In genomic region chr1:23019094-23019850, GRCh38 we compare ENCODE assay signal across 8 cellular contexts. TPM values are rescaled to one million over a fixed set of nuclear protein-coding genes. Genes with fewer than 3 reads are reported as not detected.
A peak's percentile ranks its signal among the peaks of the same experiment; 100 is the strongest.
DNase-seq lines count a peak whose midpoint lies in the region; ATAC-seq and TF ChIP-seq lines count a peak whose summit lies in the region.

KDM1A (plus strand) TSS chr1:23019468; CDS start chr1:23019597, 129 bp downstream.

- H3K9ac ChIP-seq in BLaER1, result peak within 1 kb of the TSS; percentile 99
- peak within 1 kb of the TSS; percentile 90 to 92 for H3K9ac ChIP-seq in colonic mucosa (ENCODE audit: low read depth in 2 of 2, low read length in 2 of 2)

- peak; percentile 93 for DNase-seq in GM19238 (ENCODE audit: insufficient read length, low spot score)
- DNase-seq in NCI-H524 (lab: John Stamatoyannopoulos, UW), result peak; percentile 96 to 97
- DNase-seq in activated CD4-positive, alpha-beta T cell treated with anti-CD3 and anti-CD28 coated beads for 48 hours, result peak; percentile 97
- peak; percentile 98 for DNase-seq in colonic mucosa
- peak; percentile 92 to 96 for DNase-seq in stimulated activated CD4-positive, alpha-beta T cell treated with anti-CD3 and anti-CD28 coated beads, Interleukin-1b, Interleukin-23, amount 100 ng/mL, for 4 hours (ENCODE audit: low read depth in 2 of 2)

- H3K27me3 ChIP-seq in BLaER1, result no peaks in the 10 kb centered on the region
- no peaks in the 10 kb centered on the region for H3K27me3 ChIP-seq in colonic mucosa
- no peaks in the 10 kb centered on the region for H3K27me3 ChIP-seq in layer of hippocampus (ENCODE audit: control insufficient read depth, insufficient read depth, low read length)

- no peak for TF ChIP-seq CTCF in colonic mucosa (IDR thresholded peaks at IDR 0.05)

- H3K36me3 ChIP-seq in BLaER1 (peaks cover 24% of the 10 kb centered on the region), colonic mucosa (no peaks in the 10 kb centered on the region)

- peaks cover 12% of the 10 kb centered on the region for H3K4me1 ChIP-seq in BLaER1
- no peaks in the 10 kb centered on the region for H3K4me1 ChIP-seq in colonic mucosa

- peaks cover 24% of the 10 kb centered on the region for H3K9me3 ChIP-seq in BLaER1
- no peaks in the 10 kb centered on the region for H3K9me3 ChIP-seq in colonic mucosa

- H3K27ac ChIP-seq in BLaER1 (peak within 1 kb of the TSS; percentile 99), colonic mucosa (peak within 1 kb of the TSS; percentile 89), layer of hippocampus (ENCODE audit: low read depth, low read length) (peak within 1 kb of the TSS; percentile 68)

- peak; percentile 93 for ATAC-seq in HG03442 (IDR thresholded peaks at IDR 0.05; ENCODE audit: unreplicated experiment)

- H3K4me2 ChIP-seq in BLaER1, result peak within 1 kb of the TSS; percentile 80

- H3K4me3 ChIP-seq in BLaER1, result peak within 1 kb of the TSS; percentile 96
- H3K4me3 ChIP-seq in colonic mucosa, result peak within 1 kb of the TSS; percentile 93

- peaks cover 41% of the 10 kb centered on the region for H4K20me1 ChIP-seq in BLaER1

- intact Hi-C loops in colonic mucosa (cut with DNase I), result no loop called here

RNA-seq across cellular contexts. Expression of gene KDM1A, which starts in this region (rescaled TPM):
- total RNA-seq in colonic mucosa, result 10 to 100 TPM; 59.2 to 72.6 TPM

Comparison
In these comparisons a context has a peak if more than half of its experiments do, and no peak if none do; other contexts are left out.
1. Peak in every context shown above with its lines: DNase-seq, ATAC-seq, H3K4me3 ChIP-seq and H3K27ac ChIP-seq.